ENCODE assay signal across 21 cellular contexts in the genomic region with DNA sequence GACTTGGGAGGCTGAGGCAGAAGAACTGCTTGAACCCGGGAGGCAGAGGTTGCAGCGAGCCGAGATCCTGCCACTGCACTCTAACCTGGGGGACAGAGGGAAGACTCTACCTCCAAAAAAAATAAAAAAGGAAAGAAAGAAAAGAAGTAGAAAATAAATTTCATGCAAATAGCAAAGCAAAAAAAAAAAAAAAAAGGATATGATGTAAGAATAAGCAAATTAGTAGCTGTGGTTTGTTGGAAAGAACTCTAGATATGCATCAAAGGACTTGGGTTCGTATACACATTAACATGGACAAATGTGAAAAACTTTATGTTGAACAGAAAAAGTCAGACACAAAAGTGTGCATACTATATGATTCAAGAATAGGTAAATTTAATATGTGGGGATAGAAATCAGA. TPM values are rescaled to one million over a fixed set of nuclear protein-coding genes. Genes with fewer than 3 reads are reported as not detected.
DNase-seq lines count a peak whose midpoint lies in the region; ATAC-seq and TF ChIP-seq lines count a peak whose summit lies in the region.
"Had no signal": no experiment of that assay in that cellular context is flagged by ENCODE, and none has a peak within 500 bp of the region (broad histone marks: within the 10 kb centered on the region; RNA-seq: fewer than 3 reads in every experiment).

No MANE protein-coding gene starts in this region.

- H3K9ac ChIP-seq in OCI-LY3 (ENCODE audit: low read length) (no peak overlapping the region), SK-N-SH (no peak overlapping the region)

- H2AFZ ChIP-seq in OCI-LY3 (ENCODE audit: low read depth, low read length) (no peak overlapping the region), SK-N-SH (ENCODE audit: low read depth) (no peak overlapping the region)
- H2AFZ ChIP-seq: hepatocyte had no signal

- peaks cover 2% of the 10 kb centered on the region for H3K36me3 ChIP-seq in OCI-LY3 (replicated peaks; ENCODE audit: low read depth, low read length)
- H3K36me3 ChIP-seq in SK-N-SH (replicated peaks in 1 of 2; ENCODE audit: control insufficient read depth in 1 of 2, insufficient read depth in 2 of 2, low read length in 1 of 2), result peaks cover 0 to 6% of the 10 kb centered on the region in 2 experiments
- H3K36me3 ChIP-seq: cardiac muscle cell, transverse colon had no signal

- TF ChIP-seq EP300 in SK-N-SH (IDR thresholded peaks at IDR 0.05; ENCODE audit: borderline replicate concordance in 1 of 2, low read depth in 1 of 2, low read length in 1 of 2), result no peak

- no peaks in the 10 kb centered on the region for H3K27me3 Mint-ChIP-seq in activated T-cell treated with anti-CD3 and anti-CD28 coated beads, Interleukin-2, amount 50 U/mL, for 24 hours
- no peaks in the 10 kb centered on the region for H3K27me3 Mint-ChIP-seq in activated naive CD8-positive, alpha-beta T cell treated with anti-CD3 and anti-CD28 coated beads, Interleukin-2, amount 50 U/mL, for 24 hours
- no peaks in the 10 kb centered on the region for H3K27me3 Mint-ChIP-seq in stimulated activated memory B cell treated with anti-CD40 and anti-IgM and Interleukin-4, amounts not matched to agents 10 μg/mL and 1 μg/mL and 100 μg/mL, for 72 hours

- H3K4me2 ChIP-seq in OCI-LY3 (ENCODE audit: low read length), result peak overlapping the region; percentile 47
- H3K4me2 ChIP-seq in SK-N-SH, result no peak overlapping the region
- H3K4me2 ChIP-seq: A549, hepatocyte had no signal

- CTCF ChIA-PET in SK-N-SH (lab: Yijun Ruan, JAX), result no interaction called here

- TF ChIP-seq CTCF in OCI-LY3 (IDR thresholded peaks at IDR 0.05; ENCODE audit: low read depth, low read length) (no peak), SK-N-SH (IDR thresholded peaks at IDR 0.05) (no peak)

- H3K27me3 ChIP-seq in OCI-LY3 (ENCODE audit: low read depth, low read length) (no peaks in the 10 kb centered on the region), SK-N-SH (ENCODE audit: insufficient read depth) (no peaks in the 10 kb centered on the region)
- H3K27me3 ChIP-seq: cardiac muscle cell, hepatocyte, transverse colon had no signal

- peaks cover 40% of the 10 kb centered on the region for H3K36me3 Mint-ChIP-seq in activated T-cell treated with anti-CD3 and anti-CD28 coated beads, Interleukin-2, amount 50 U/mL, for 24 hours (ENCODE audit: low read depth)
- peaks cover 14% of the 10 kb centered on the region for H3K36me3 Mint-ChIP-seq in activated naive CD8-positive, alpha-beta T cell treated with anti-CD3 and anti-CD28 coated beads, Interleukin-2, amount 50 U/mL, for 24 hours (ENCODE audit: low read depth)
- peaks cover 29% of the 10 kb centered on the region for H3K36me3 Mint-ChIP-seq in stimulated activated memory B cell treated with anti-CD40 and anti-IgM and Interleukin-4, amounts not matched to agents 10 μg/mL and 1 μg/mL and 100 μg/mL, for 72 hours

- TF ChIP-seq RAD21 in SK-N-SH (IDR thresholded peaks at IDR 0.05; ENCODE audit: low read length), result no peak

- H3K79me2 ChIP-seq in OCI-LY3 (ENCODE audit: low read length), result peaks cover 76% of the 10 kb centered on the region
- H3K79me2 ChIP-seq in SK-N-SH (ENCODE audit: insufficient read depth), result peaks cover 99% of the 10 kb centered on the region

- ATAC-seq in activated naive CD8-positive, alpha-beta T cell treated with anti-CD3 and anti-CD28 coated beads, Interleukin-2, amount 50 U/mL, for 24 hours, result no peak
- ATAC-seq in stimulated activated memory B cell treated with anti-CD40 and anti-IgM and Interleukin-4, amounts not matched to agents 10 μg/mL and 1 μg/mL and 100 μg/mL, for 72 hours, result no peak
- no peak for ATAC-seq in HG02852 (IDR thresholded peaks at IDR 0.05; ENCODE audit: unreplicated experiment)
- ATAC-seq: A549 had no signal

- H3K27ac ChIP-seq in OCI-LY3 (ENCODE audit: low read length), result no peak overlapping the region
- no peak overlapping the region for H3K27ac ChIP-seq in SK-N-SH (ENCODE audit: low read depth in 2 of 2, low read length in 1 of 2)
- H3K27ac ChIP-seq: A549, cardiac muscle cell, hepatocyte, transverse colon had no signal

- no peak overlapping the region for H3K4me3 Mint-ChIP-seq in activated T-cell treated with anti-CD3 and anti-CD28 coated beads, Interleukin-2, amount 50 U/mL, for 24 hours
- peak overlapping the region; percentile 32 for H3K4me3 Mint-ChIP-seq in activated naive CD8-positive, alpha-beta T cell treated with anti-CD3 and anti-CD28 coated beads, Interleukin-2, amount 50 U/mL, for 24 hours
- H3K4me3 Mint-ChIP-seq in stimulated activated memory B cell treated with anti-CD40 and anti-IgM and Interleukin-4, amounts not matched to agents 10 μg/mL and 1 μg/mL and 100 μg/mL, for 72 hours, result peak overlapping the region; percentile 70

- H3K9me3 ChIP-seq in OCI-LY3 (ENCODE audit: insufficient read depth, low read length), result no peaks in the 10 kb centered on the region
- no peaks in the 10 kb centered on the region for H3K9me3 ChIP-seq in SK-N-SH
- H3K9me3 ChIP-seq: A549, transverse colon had no signal

- H4K20me1 ChIP-seq in OCI-LY3 (ENCODE audit: insufficient read depth, low read length) (peaks cover 52% of the 10 kb centered on the region), SK-N-SH (ENCODE audit: insufficient read depth) (peaks cover 83% of the 10 kb centered on the region)

- POLR2A ChIA-PET in SK-N-SH (lab: Yijun Ruan, JAX), result no interaction called here

- DNase-seq in activated T-cell treated with anti-CD3 and anti-CD28 coated beads, Interleukin-2, amount 50 U/mL, for 24 hours, result no peak
- DNase-seq in activated T-cell treated with anti-CD3 and anti-CD28 coated beads for 4 hours, result no peak
- no peak for DNase-seq in activated naive CD8-positive, alpha-beta T cell treated with anti-CD3 and anti-CD28 coated beads, Interleukin-2, amount 50 U/mL, for 24 hours
- no peak for DNase-seq in SK-N-SH
- no peak for DNase-seq in NCI-H2081 treated with DMSO at 0.1 percent for 48 hours (lab: John Stamatoyannopoulos, UW)
- DNase-seq: activated CD4-positive, alpha-beta T cell treated with anti-CD3 and anti-CD28 coated beads, Interleukin-2, amount 50 U/mL, for 1 hour; activated gamma-delta T cell treated with Interleukin-2 at 50 U/mL for 16 hours; CD8-positive, alpha-beta memory T cell; effector memory CD4-positive, alpha-beta T cell; EL; kidney; Right ventricle myocardium superior; stimulated activated CD4-positive, alpha-beta T cell treated with anti-CD3 and anti-CD28 coated beads, Interleukin-4, amount 100 ng/mL, for 4 hours; T1000; transverse colon had no signal

- no peaks in the 10 kb centered on the region for H3K9me2 ChIP-seq in SK-N-SH

- H3K4me1 Mint-ChIP-seq in activated T-cell treated with anti-CD3 and anti-CD28 coated beads, Interleukin-2, amount 50 U/mL, for 24 hours (ENCODE audit: low read depth), result peaks cover 81% of the 10 kb centered on the region
- peaks cover 83% of the 10 kb centered on the region for H3K4me1 Mint-ChIP-seq in activated naive CD8-positive, alpha-beta T cell treated with anti-CD3 and anti-CD28 coated beads, Interleukin-2, amount 50 U/mL, for 24 hours
- H3K4me1 Mint-ChIP-seq in stimulated activated memory B cell treated with anti-CD40 and anti-IgM and Interleukin-4, amounts not matched to agents 10 μg/mL and 1 μg/mL and 100 μg/mL, for 72 hours, result peaks cover 92% of the 10 kb centered on the region

- peak overlapping the region; percentile 71 for H3K27ac Mint-ChIP-seq in activated T-cell treated with anti-CD3 and anti-CD28 coated beads, Interleukin-2, amount 50 U/mL, for 24 hours
- H3K27ac Mint-ChIP-seq in activated naive CD8-positive, alpha-beta T cell treated with anti-CD3 and anti-CD28 coated beads, Interleukin-2, amount 50 U/mL, for 24 hours, result peak overlapping the region; percentile 56
- H3K27ac Mint-ChIP-seq in stimulated activated memory B cell treated with anti-CD40 and anti-IgM and Interleukin-4, amounts not matched to agents 10 μg/mL and 1 μg/mL and 100 μg/mL, for 72 hours, result peak overlapping the region; percentile 84

- no peaks in the 10 kb centered on the region for H3K9me3 Mint-ChIP-seq in activated T-cell treated with anti-CD3 and anti-CD28 coated beads, Interleukin-2, amount 50 U/mL, for 24 hours
- no peaks in the 10 kb centered on the region for H3K9me3 Mint-ChIP-seq in activated naive CD8-positive, alpha-beta T cell treated with anti-CD3 and anti-CD28 coated beads, Interleukin-2, amount 50 U/mL, for 24 hours
- H3K9me3 Mint-ChIP-seq in stimulated activated memory B cell treated with anti-CD40 and anti-IgM and Interleukin-4, amounts not matched to agents 10 μg/mL and 1 μg/mL and 100 μg/mL, for 72 hours, result no peaks in the 10 kb centered on the region
- H3K9me3 Mint-ChIP-seq: CD8-positive, alpha-beta memory T cell had no signal

- peaks cover 7% of the 10 kb centered on the region for H3F3A ChIP-seq in SK-N-SH (replicated peaks; ENCODE audit: insufficient read depth)

- 96% methylated on average over 4 of the region's 4 CpGs for WGBS in SK-N-SH (ENCODE audit: low lambda C conversion rate)

- H3K4me1 ChIP-seq in OCI-LY3 (ENCODE audit: low read length), result peaks cover 43% of the 10 kb centered on the region
- peaks cover 2 to 12% of the 10 kb centered on the region in 2 experiments; a peak in 1 of 4 replicates for H3K4me1 ChIP-seq in SK-N-SH (ENCODE audit: control insufficient read depth in 1 of 2, insufficient read depth in 2 of 2, low read depth in 1 of 2, low read length in 1 of 2)

- H3K4me3 ChIP-seq in OCI-LY3 (ENCODE audit: low read length) (peak overlapping the region; percentile 23; the same call in 1 of the 2 replicates), SK-N-SH (ENCODE audit: low read depth in 2 of 2, low read length in 1 of 2) (no peak overlapping the region)
- H3K4me3 ChIP-seq: A549, cardiac muscle cell, hepatocyte, transverse colon had no signal

TF ChIP-seq in SK-N-SH, 30 proteins besides CTCF, POLR2A, EP300 and RAD21 (continues in another document):
- TF ChIP-seq POLR2AphosphoS5 (IDR thresholded peaks at IDR 0.05; ENCODE audit: low read depth, low read length) (no peak), GABPA (IDR thresholded peaks at IDR 0.05; ENCODE audit: low read depth) (no peak), GATA2 (CRISPR knock-in tag; IDR thresholded peaks at IDR 0.05) (no peak), RCOR1 (IDR thresholded peaks at IDR 0.05; ENCODE audit: low read length) (no peak), ELF1 (IDR thresholded peaks at IDR 0.05) (no peak), EZH2phosphoT487 (IDR thresholded peaks at IDR 0.05; ENCODE audit: borderline replicate concordance, low read depth) (no peak), RFX5 (IDR thresholded peaks at IDR 0.05; ENCODE audit: low read length) (no peak)
- TF ChIP-seq, protein P1, sequence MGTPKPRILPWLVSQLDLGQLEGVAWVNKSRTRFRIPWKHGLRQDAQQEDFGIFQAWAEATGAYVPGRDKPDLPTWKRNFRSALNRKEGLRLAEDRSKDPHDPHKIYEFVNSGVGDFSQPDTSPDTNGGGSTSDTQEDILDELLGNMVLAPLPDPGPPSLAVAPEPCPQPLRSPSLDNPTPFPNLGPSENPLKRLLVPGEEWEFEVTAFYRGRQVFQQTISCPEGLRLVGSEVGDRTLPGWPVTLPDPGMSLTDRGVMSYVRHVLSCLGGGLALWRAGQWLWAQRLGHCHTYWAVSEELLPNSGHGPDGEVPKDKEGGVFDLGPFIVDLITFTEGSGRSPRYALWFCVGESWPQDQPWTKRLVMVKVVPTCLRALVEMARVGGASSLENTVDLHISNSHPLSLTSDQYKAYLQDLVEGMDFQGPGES (IDR thresholded peaks at IDR 0.05; ENCODE audit: low read depth, low read length), result no peak

RNA-seq across cellular contexts. Expression of gene WASF2, which starts 11.9 kb away (rescaled TPM):
- 23.0 and 27.1 TPM in 2 replicates for polyA plus RNA-seq in SK-N-SH (2012; rRNA removed)
- 18.4 and 22.2 TPM in 2 replicates for polyA plus RNA-seq in SK-N-SH (2012; cell fraction: cytosol; rRNA removed)
- polyA plus RNA-seq in SK-N-SH (2012; cell fraction: nucleus; rRNA removed), result 25.1 and 25.5 TPM in 2 replicates
